Comparison of ENCODE assay signal across 9 cellular contexts in genomic region chr19:38676023-38676877, GRCh38. TPM values are rescaled to one million over a fixed set of nuclear protein-coding genes. Genes with fewer than 3 reads are reported as not detected.
A peak's percentile ranks its signal among the peaks of the same experiment; 100 is the strongest.
DNase-seq lines count a peak whose midpoint lies in the region; ATAC-seq, FAIRE-seq and TF ChIP-seq lines count a peak whose summit lies in the region.
"Had no signal": no experiment of that assay in that cellular context is flagged by ENCODE, and none has a peak within 500 bp of the region (broad histone marks: within the 10 kb centered on the region; RNA-seq: fewer than 3 reads in every experiment).

No MANE protein-coding gene starts in this region.

- ATAC-seq in GM19455 (IDR thresholded peaks at IDR 0.05; ENCODE audit: unreplicated experiment), result no peak
- ATAC-seq in GM19452 (IDR thresholded peaks at IDR 0.05; ENCODE audit: unreplicated experiment), result no peak
- no peak for ATAC-seq in HG03039 (IDR thresholded peaks at IDR 0.05; ENCODE audit: unreplicated experiment)

- no peak overlapping the region for H3K27ac Mint-ChIP-seq in activated T-helper 1 cell treated with anti-CD3 and anti-CD28 coated beads, Interleukin-12 subunit alpha, Interleukin-12 subunit beta, Interleukin-2, Interleukin-4 antibody, amounts not matched to agents 30 ng/mL and 10 ng/mL and 1 ng/mL, durations not matched to agents 14 hours and 24 hours and 36 hours

- H3K9me3 Mint-ChIP-seq in activated T-helper 1 cell treated with anti-CD3 and anti-CD28 coated beads, Interleukin-12 subunit alpha, Interleukin-12 subunit beta, Interleukin-2, Interleukin-4 antibody, amounts not matched to agents 30 ng/mL and 10 ng/mL and 1 ng/mL, durations not matched to agents 14 hours and 24 hours and 36 hours, result no peaks in the 10 kb centered on the region

- H3K27me3 Mint-ChIP-seq in activated T-helper 1 cell treated with anti-CD3 and anti-CD28 coated beads, Interleukin-12 subunit alpha, Interleukin-12 subunit beta, Interleukin-2, Interleukin-4 antibody, amounts not matched to agents 30 ng/mL and 10 ng/mL and 1 ng/mL, durations not matched to agents 14 hours and 24 hours and 36 hours (ENCODE audit: insufficient read depth), result no peaks in the 10 kb centered on the region

- H3K36me3 ChIP-seq in bronchial epithelial cell (ENCODE audit: control insufficient read depth, insufficient read depth, low read length), result peaks cover 23% of the 10 kb centered on the region

- no peak for TF ChIP-seq CTCF in 22Rv1 (IDR thresholded peaks at IDR 0.05)
- no peak for TF ChIP-seq CTCF in bronchial epithelial cell (IDR thresholded peaks at IDR 0.05; ENCODE audit: insufficient read depth, low read length, severe bottlenecking)

- no peak overlapping the region for H3K4me3 ChIP-seq in bronchial epithelial cell (ENCODE audit: low read depth, low read length)

- FAIRE-seq in bronchial epithelial cell (lab: Jason Lieb, UNC), result no peak

- in situ Hi-C loops in KBM-7 (cut with MboI; ENCODE audit: low pct_unique_long_range_greater_than_20kb, low sequenced_read_pairs), result no loop called here

- no peak overlapping the region for H3K4me3 Mint-ChIP-seq in activated T-helper 1 cell treated with anti-CD3 and anti-CD28 coated beads, Interleukin-12 subunit alpha, Interleukin-12 subunit beta, Interleukin-2, Interleukin-4 antibody, amounts not matched to agents 30 ng/mL and 10 ng/mL and 1 ng/mL, durations not matched to agents 14 hours and 24 hours and 36 hours

- peaks cover 13% of the 10 kb centered on the region for H3K36me3 Mint-ChIP-seq in activated T-helper 1 cell treated with anti-CD3 and anti-CD28 coated beads, Interleukin-12 subunit alpha, Interleukin-12 subunit beta, Interleukin-2, Interleukin-4 antibody, amounts not matched to agents 30 ng/mL and 10 ng/mL and 1 ng/mL, durations not matched to agents 14 hours and 24 hours and 36 hours (ENCODE audit: low read depth)

- DNase-seq in KBM-7, result peak; percentile 91
- peak; percentile 48 for DNase-seq in bronchial epithelial cell (ENCODE audit: low read depth)
- peak; percentile 56 to 75 for DNase-seq in lung microvascular endothelial cell (ENCODE audit: low read depth in 2 of 2)
- DNase-seq in activated T-helper 1 cell treated with anti-CD3 and anti-CD28 coated beads, Interleukin-12 subunit alpha, Interleukin-12 subunit beta, Interleukin-2, Interleukin-4 antibody, amounts not matched to agents 30 ng/mL and 10 ng/mL and 1 ng/mL, durations not matched to agents 14 hours and 24 hours and 36 hours (ENCODE audit: low spot score), result no peak

- peak overlapping the region; percentile 31 for H3K27ac ChIP-seq in 22Rv1

- intact Hi-C loops in activated T-helper 1 cell treated with anti-CD3 and anti-CD28 coated beads, Interleukin-12 subunit alpha, Interleukin-12 subunit beta, Interleukin-2, Interleukin-4 antibody, amounts not matched to agents 30 ng/mL and 10 ng/mL and 1 ng/mL, durations not matched to agents 14 hours and 24 hours and 36 hours (cut with micrococcal nuclease), result no loop called here

- H3K27me3 ChIP-seq in bronchial epithelial cell (ENCODE audit: control insufficient read depth, insufficient read depth, low read length), result no peaks in the 10 kb centered on the region

- peaks cover 82% of the 10 kb centered on the region for H3K4me1 Mint-ChIP-seq in activated T-helper 1 cell treated with anti-CD3 and anti-CD28 coated beads, Interleukin-12 subunit alpha, Interleukin-12 subunit beta, Interleukin-2, Interleukin-4 antibody, amounts not matched to agents 30 ng/mL and 10 ng/mL and 1 ng/mL, durations not matched to agents 14 hours and 24 hours and 36 hours (ENCODE audit: low read depth)

RNA-seq across cellular contexts. Expression of gene ACTN4, which starts 28.8 kb away (rescaled TPM):
- 130 and 135 TPM in 2 replicates for total RNA-seq in bronchial epithelial cell
- 131 and 136 TPM in 2 replicates for total RNA-seq in lung microvascular endothelial cell
- total RNA-seq in activated T-helper 1 cell treated with anti-CD3 and anti-CD28 coated beads, Interleukin-12 subunit alpha, Interleukin-12 subunit beta, Interleukin-2, Interleukin-4 antibody, amounts not matched to agents 30 ng/mL and 10 ng/mL and 1 ng/mL, durations not matched to agents 14 hours and 24 hours and 36 hours, result 281 and 287 TPM in 2 replicates

RNA-seq across cellular contexts. Expression of gene EIF3K, which starts 57.3 kb away (rescaled TPM):
- total RNA-seq in bronchial epithelial cell (262 and 374 TPM in 2 replicates), lung microvascular endothelial cell (260 and 318 TPM in 2 replicates)
- 309 and 326 TPM in 2 replicates for total RNA-seq in activated T-helper 1 cell treated with anti-CD3 and anti-CD28 coated beads, Interleukin-12 subunit alpha, Interleukin-12 subunit beta, Interleukin-2, Interleukin-4 antibody, amounts not matched to agents 30 ng/mL and 10 ng/mL and 1 ng/mL, durations not matched to agents 14 hours and 24 hours and 36 hours

RNA-seq across cellular contexts. Expression of gene MAP4K1, which starts 58.5 kb away (rescaled TPM):
- not detected in 2 replicates for total RNA-seq in bronchial epithelial cell
- not detected in 2 replicates for total RNA-seq in lung microvascular endothelial cell
- total RNA-seq in activated T-helper 1 cell treated with anti-CD3 and anti-CD28 coated beads, Interleukin-12 subunit alpha, Interleukin-12 subunit beta, Interleukin-2, Interleukin-4 antibody, amounts not matched to agents 30 ng/mL and 10 ng/mL and 1 ng/mL, durations not matched to agents 14 hours and 24 hours and 36 hours, result 159 and 182 TPM in 2 replicates
- total RNA-seq: G401 had no signal

Comparison
In these comparisons a context has a peak if more than half of its experiments do, and no peak if none do; other contexts are left out.
1. RNA of gene MAP4K1, which starts 58.5 kb away (total RNA-seq): 159 to 182 TPM in activated T-helper 1 cell treated with anti-CD3 and anti-CD28 coated beads, Interleukin-12 subunit alpha, Interleukin-12 subunit beta, Interleukin-2, Interleukin-4 antibody, amounts not matched to agents 30 ng/mL and 10 ng/mL and 1 ng/mL, durations not matched to agents 14 hours and 24 hours and 36 hours; not detected in bronchial epithelial cell and not detected in lung microvascular endothelial cell; every median in the first group is over 100 times any median in the second.